8 cellular contexts compared by ENCODE assay signal in the genomic region with DNA sequence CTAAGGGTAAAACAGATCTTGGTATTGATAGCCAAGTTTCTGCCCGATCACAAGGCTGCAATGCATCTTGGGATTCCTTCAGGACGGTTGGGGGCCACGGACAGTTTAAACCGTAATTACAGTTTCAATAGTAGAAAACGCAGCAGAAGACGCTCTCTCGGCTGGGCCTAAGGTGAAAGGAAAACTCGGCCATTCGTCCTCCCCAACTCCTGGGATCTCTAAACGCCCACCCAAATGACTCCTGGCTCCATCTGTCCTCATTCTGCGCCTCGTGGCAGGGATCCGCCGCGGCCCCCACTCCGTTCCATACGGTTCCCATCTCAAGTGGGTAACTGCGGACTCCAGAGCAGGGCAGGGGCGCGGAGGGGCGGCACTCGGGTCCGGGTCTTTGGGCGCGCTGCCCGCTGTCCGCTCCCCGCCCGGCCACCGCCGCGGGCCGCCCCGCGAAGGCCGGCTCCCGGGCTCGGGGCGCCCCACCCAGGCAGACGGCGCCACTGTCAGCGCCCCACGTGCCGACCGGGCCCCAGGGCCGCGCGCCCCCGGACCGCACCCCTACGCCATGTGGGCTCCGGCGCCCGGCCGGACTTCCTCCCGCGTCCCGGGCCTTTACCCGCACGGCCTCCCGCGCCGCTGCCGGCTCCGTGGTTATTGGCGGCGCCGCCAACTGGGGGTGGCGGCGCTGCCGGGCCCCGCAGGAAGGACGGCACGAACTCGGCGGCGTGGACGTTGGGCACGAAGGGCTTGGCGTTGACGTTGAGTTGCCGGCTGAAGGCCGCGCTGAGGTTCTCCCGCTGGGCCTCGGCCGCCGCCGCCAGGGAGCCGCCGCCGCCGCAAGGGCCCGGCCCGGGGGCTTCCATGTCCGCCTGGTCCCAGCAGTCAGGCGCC. TPM values are rescaled to one million over a fixed set of nuclear protein-coding genes. Genes with fewer than 3 reads are reported as not detected.
DNase-seq lines count a peak whose midpoint lies in the region; FAIRE-seq and TF ChIP-seq lines count a peak whose summit lies in the region.

No MANE protein-coding gene starts in this region.

- H3K4me3 ChIP-seq in GM12864 (ENCODE audit: low read depth, low read length), result peak overlapping the region; percentile 63
- H3K4me3 ChIP-seq in LNCaP clone FGC (ENCODE audit: low read depth, low read length), result peak overlapping the region; percentile 68
- H3K4me3 ChIP-seq in endocrine pancreas (ENCODE audit: control insufficient read depth, insufficient read depth, low read length), result peak overlapping the region; percentile 92

- DNase-seq in GM12864 (ENCODE audit: low read depth), result no peak
- DNase-seq in H54 (ENCODE audit: insufficient read length, low spot score), result peak; percentile 17
- no peak for DNase-seq in LNCaP clone FGC (ENCODE audit: low read depth)
- peak; percentile 75 for DNase-seq in activated CD8-positive, alpha-beta memory T cell treated with anti-CD3 and anti-CD28 coated beads for 24 hours
- DNase-seq in mesothelial cell of epicardium (ENCODE audit: low spot score in 2 of 2, unreplicated experiment in 2 of 2), result peak; percentile 27 to 56
- peak; percentile 59 for DNase-seq in stimulated activated CD8-positive, alpha-beta memory T cell treated with anti-CD3 and anti-CD28 coated beads, Interleukin-4, amount 100 ng/mL, for 48 hours
- no peak for DNase-seq in hippocampal formation (lab: John Stamatoyannopoulos, UW)

- no peaks in the 10 kb centered on the region for H3K9me3 ChIP-seq in endocrine pancreas (ENCODE audit: control insufficient read depth, low read length)

- H3K27me3 Mint-ChIP-seq in mesothelial cell of epicardium (ENCODE audit: low read depth), result no peaks in the 10 kb centered on the region

- H3K4me1 Mint-ChIP-seq in mesothelial cell of epicardium, result peaks cover 36% of the 10 kb centered on the region

- no peaks in the 10 kb centered on the region for H3K9me3 Mint-ChIP-seq in mesothelial cell of epicardium

- H3K27me3 ChIP-seq in endocrine pancreas (ENCODE audit: control insufficient read depth, insufficient read depth, low read length), result no peaks in the 10 kb centered on the region

- H3K4me3 Mint-ChIP-seq in mesothelial cell of epicardium, result peak overlapping the region; percentile 96

- peak; percentile 74 for FAIRE-seq in H54 (lab: Jason Lieb, UNC)

- H3K9ac ChIP-seq in endocrine pancreas (ENCODE audit: control insufficient read depth, insufficient read depth, low read length), result peak overlapping the region; percentile 91

- H3K36me3 Mint-ChIP-seq in mesothelial cell of epicardium, result no peaks in the 10 kb centered on the region

- no peak for TF ChIP-seq CTCF in GM12864 (IDR thresholded peaks at IDR 0.05; ENCODE audit: low read depth, low read length, missing control alignments)
- no peak for TF ChIP-seq CTCF in LNCaP clone FGC (IDR thresholded peaks at IDR 0.05; ENCODE audit: control insufficient read depth, extremely low read depth, insufficient read depth)
- TF ChIP-seq CTCF in mesothelial cell of epicardium (IDR thresholded peaks at IDR 0.05; ENCODE audit: unreplicated experiment), result no peak

- peaks cover 26% of the 10 kb centered on the region for H3K4me1 ChIP-seq in endocrine pancreas (ENCODE audit: control insufficient read depth, insufficient read depth, low read length)

- 0 out of 2 replicates have a peak, but pooled peaks have one; percentile 16 for TF ChIP-seq POLR2A in H54 (IDR thresholded peaks at IDR 0.05; ENCODE audit: low read depth, low read length)

- H3K27ac Mint-ChIP-seq in mesothelial cell of epicardium, result peak overlapping the region; percentile 97

- H3K36me3 ChIP-seq in endocrine pancreas (ENCODE audit: control insufficient read depth, insufficient read depth, low read length), result no peaks in the 10 kb centered on the region

RNA-seq across cellular contexts. Expression of a gene that starts 0.8 kb away (rescaled TPM):
- total RNA-seq in mesothelial cell of epicardium, result 84.1 to 94.1 TPM (median 84.6 TPM) in 3 replicates

RNA-seq across cellular contexts. Expression of a gene that starts 26.8 kb away (rescaled TPM):
- 26.8 to 32.0 TPM (median 26.9 TPM) in 3 replicates for total RNA-seq in mesothelial cell of epicardium

RNA-seq across cellular contexts. Expression of a gene that starts 50.0 kb away (rescaled TPM):
- not detected in 3 replicates for total RNA-seq in mesothelial cell of epicardium

Comparison
In these comparisons a context has a peak if more than half of its experiments do, and no peak if none do; other contexts are left out.
1. DNase-seq: peak in H54 (single experiment), activated CD8-positive, alpha-beta memory T cell treated with anti-CD3 and anti-CD28 coated beads for 24 hours (single experiment), mesothelial cell of epicardium (2 of 2) and stimulated activated CD8-positive, alpha-beta memory T cell treated with anti-CD3 and anti-CD28 coated beads, Interleukin-4, amount 100 ng/mL, for 48 hours (single experiment); none in GM12864 (single experiment), LNCaP clone FGC (single experiment) and hippocampal formation (0 of 2).
2. Peak in every context shown above with its lines, with median percentiles within 50 percentile points of each other: H3K4me3 ChIP-seq.